In the genomic region with DNA sequence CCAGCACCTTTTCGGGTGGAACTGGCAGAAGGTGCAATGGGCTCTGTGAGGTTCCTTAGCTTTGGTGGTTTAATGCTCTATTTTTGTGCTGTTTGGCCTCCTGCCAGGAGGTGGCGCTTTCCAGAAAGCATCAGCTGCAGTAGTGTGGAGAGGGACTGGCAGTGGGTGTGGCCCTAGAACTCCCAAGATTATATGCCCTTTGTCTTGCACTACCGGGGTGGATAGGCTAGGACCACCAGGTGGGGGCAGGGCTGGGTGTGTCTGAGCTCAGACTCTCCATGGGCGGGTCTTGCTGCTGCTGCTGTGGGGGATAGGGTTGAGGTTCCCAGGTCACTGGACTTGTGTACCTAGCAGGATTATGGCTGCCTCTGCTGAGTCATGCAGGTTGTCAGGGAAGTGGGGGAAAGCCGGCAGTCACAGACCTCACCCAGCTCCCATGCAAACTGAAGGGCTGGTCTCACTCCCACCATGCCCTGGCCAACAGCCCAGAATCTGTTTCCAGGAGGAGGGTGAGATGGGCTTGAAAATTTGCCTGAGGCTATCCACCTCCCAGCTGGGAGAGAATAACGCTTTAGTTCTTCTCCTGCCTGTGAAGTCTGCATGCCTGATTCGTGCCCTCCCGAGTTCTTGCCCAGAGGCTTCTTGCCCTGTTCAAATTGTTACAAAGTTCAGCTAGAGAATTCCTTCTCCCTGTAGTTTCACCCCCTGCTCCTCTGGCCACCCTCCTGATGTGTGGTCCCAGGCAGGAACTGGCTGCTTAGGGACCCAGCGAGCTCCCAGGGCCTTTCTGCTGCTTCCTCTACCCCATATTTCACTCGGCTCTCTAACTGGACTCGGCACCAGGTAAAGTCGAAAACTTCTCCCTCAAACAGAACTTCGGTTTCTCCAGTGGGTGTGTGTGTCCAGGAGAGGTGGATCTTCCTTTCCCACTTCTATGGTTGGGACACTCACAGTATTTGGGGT, we compare ENCODE assay signal across 8 cellular contexts.
DNase-seq lines count a peak whose midpoint lies in the region; ATAC-seq, FAIRE-seq and TF ChIP-seq lines count a peak whose summit lies in the region.

No MANE protein-coding gene starts in this region.

- no peaks in the 10 kb centered on the region for H3K9me2 ChIP-seq in GM23248 (ENCODE audit: insufficient read depth)

- peak overlapping the region; percentile 9 for H3K4me3 Mint-ChIP-seq in memory B cell
- no peak overlapping the region for H3K4me3 Mint-ChIP-seq in stimulated activated effector memory CD8-positive, alpha-beta T cell treated with anti-CD3 and anti-CD28 coated beads, Interleukin-12 subunit alpha, Interleukin-12 subunit beta, amount 100 ng/mL, for 72 hours

- no peak for FAIRE-seq in A549 (lab: Jason Lieb, UNC)

- no peak overlapping the region for H3K9ac ChIP-seq in GM23248

- H2AFZ ChIP-seq in GM23248, result no peak overlapping the region

- H3K4me2 ChIP-seq in A549, result peak overlapping the region; percentile 21; the same call in 1 of the 3 replicates
- no peak overlapping the region for H3K4me2 ChIP-seq in GM23248 (ENCODE audit: unreplicated experiment)

- TF ChIP-seq POLR2A in A549 (IDR thresholded peaks at IDR 0.05; ENCODE audit: low read length), result no peak

- peak in 1 of 2 experiments; percentile 59 for DNase-seq in A549 (ENCODE audit: low read depth in 1 of 2, low spot score in 1 of 2)
- DNase-seq in HFF-Myc (ENCODE audit: extremely low read depth, low read depth), result peak; percentile 48
- peak; percentile 44 for DNase-seq in T-helper 9 cell
- DNase-seq in astrocyte of the hippocampus (ENCODE audit: low read depth, low spot score), result peak; percentile 80
- peak; percentile 32 to 47 for DNase-seq in memory B cell (ENCODE audit: low spot score in 2 of 2)
- DNase-seq in stimulated activated effector memory CD8-positive, alpha-beta T cell treated with anti-CD3 and anti-CD28 coated beads, Interleukin-12 subunit alpha, Interleukin-12 subunit beta, amount 100 ng/mL, for 72 hours (ENCODE audit: low spot score in 2 of 2), result peak; percentile 41 to 78
- no peak for DNase-seq in coronary artery (ENCODE audit: low spot score)
- no peak for DNase-seq in GM23248

- H3K9me3 ChIP-seq in A549 (no peaks in the 10 kb centered on the region), GM23248 (ENCODE audit: low read depth) (no peaks in the 10 kb centered on the region)

- 41% methylated on average over 12 of the region's 13 CpGs for WGBS in A549 (ENCODE audit: missing lambda C conversion rate)
- 35% methylated on average over 13 of the region's 13 CpGs for WGBS in GM23248 (ENCODE audit: low coverage in 1 of 2, low lambda C conversion rate in 2 of 2, missing lambda C conversion rate in 2 of 2), 2 experiments

- H3K4me3 ChIP-seq in A549 (no peak overlapping the region), HFF-Myc (replicated peaks; ENCODE audit: low read depth, low read length) (no peak overlapping the region), coronary artery (no peak overlapping the region), GM23248 (no peak overlapping the region)

- no peak for TF ChIP-seq EP300 in A549 (IDR thresholded peaks at IDR 0.05)

- H3K4me1 ChIP-seq in A549 (0 out of 3 replicates have a peak, but pooled peaks cover 8% of the 10 kb centered on the region), GM23248 (ENCODE audit: insufficient read depth) (no peaks in the 10 kb centered on the region)

- TF ChIP-seq CTCF in A549 (IDR thresholded peaks at IDR 0.05) (peak; percentile 9; the same call in 1 of the 3 replicates), HFF-Myc (IDR thresholded peaks at IDR 0.05; ENCODE audit: low read depth, low read length, missing control alignments) (peak; percentile 33), coronary artery (IDR thresholded peaks at IDR 0.05) (no peak)

- peaks cover 1% of the 10 kb centered on the region for H3K9me3 Mint-ChIP-seq in memory B cell
- peaks cover 8% of the 10 kb centered on the region for H3K9me3 Mint-ChIP-seq in stimulated activated effector memory CD8-positive, alpha-beta T cell treated with anti-CD3 and anti-CD28 coated beads, Interleukin-12 subunit alpha, Interleukin-12 subunit beta, amount 100 ng/mL, for 72 hours

- H4K20me1 ChIP-seq in GM23248 (ENCODE audit: insufficient read depth), result no peaks in the 10 kb centered on the region

- H3K27me3 Mint-ChIP-seq in memory B cell, result no peaks in the 10 kb centered on the region

- peak overlapping the region; percentile 35 to 59; a peak in 4 of 6 replicates for H3K27ac ChIP-seq in A549
- H3K27ac ChIP-seq in coronary artery, result no peak overlapping the region
- H3K27ac ChIP-seq in GM23248, result no peak overlapping the region

- no peaks in the 10 kb centered on the region for H3K4me1 Mint-ChIP-seq in memory B cell
- peaks cover 28% of the 10 kb centered on the region for H3K4me1 Mint-ChIP-seq in stimulated activated effector memory CD8-positive, alpha-beta T cell treated with anti-CD3 and anti-CD28 coated beads, Interleukin-12 subunit alpha, Interleukin-12 subunit beta, amount 100 ng/mL, for 72 hours

- no peaks in the 10 kb centered on the region for H3K79me2 ChIP-seq in GM23248 (ENCODE audit: insufficient read depth)

- H3K27me3 ChIP-seq in GM23248 (replicated peaks; ENCODE audit: insufficient read depth), result 0 out of 2 replicates have a peak, but pooled peaks cover 6% of the 10 kb centered on the region

- no peaks in the 10 kb centered on the region for H3K36me3 Mint-ChIP-seq in memory B cell
- no peaks in the 10 kb centered on the region for H3K36me3 Mint-ChIP-seq in stimulated activated effector memory CD8-positive, alpha-beta T cell treated with anti-CD3 and anti-CD28 coated beads, Interleukin-12 subunit alpha, Interleukin-12 subunit beta, amount 100 ng/mL, for 72 hours

- no peaks in the 10 kb centered on the region for H3K36me3 ChIP-seq in GM23248 (ENCODE audit: low read depth)

- POLR2A ChIA-PET in A549 (lab: Yijun Ruan, JAX), result no interaction called here

- CTCF ChIA-PET in A549 (lab: Yijun Ruan, JAX), result interaction anchor here (0.7 to 3.0 kb wide), 2 partner anchors 10 to 11 kb away, joined by 3 to 10 read pairs; no protein-coding TSS in a partner anchor

- in situ Hi-C loops in GM23248 (cut with MboI), result no loop called here

- peak; percentile 47 to 72; a peak in 4 of 6 replicates for ATAC-seq in A549
- no peak for ATAC-seq in memory B cell (ENCODE audit: low read depth)
- ATAC-seq in stimulated activated effector memory CD8-positive, alpha-beta T cell treated with anti-CD3 and anti-CD28 coated beads, Interleukin-12 subunit alpha, Interleukin-12 subunit beta, amount 100 ng/mL, for 72 hours, result no peak

- no peak for TF ChIP-seq RAD21 in A549 (conservative IDR thresholded peaks at IDR 0.05 in 1 of 2, IDR thresholded peaks at IDR 0.05 in 1 of 2)

- no peaks in the 10 kb centered on the region for H3F3A ChIP-seq in GM23248 (ENCODE audit: insufficient read depth)

- H3K27ac Mint-ChIP-seq in memory B cell, result no peak overlapping the region
- H3K27ac Mint-ChIP-seq in stimulated activated effector memory CD8-positive, alpha-beta T cell treated with anti-CD3 and anti-CD28 coated beads, Interleukin-12 subunit alpha, Interleukin-12 subunit beta, amount 100 ng/mL, for 72 hours, result peak overlapping the region; percentile 70

TF ChIP-seq in A549, 52 proteins besides CTCF, POLR2A, EP300 and RAD21:
- TF ChIP-seq FOSB (CRISPR knock-in tag; IDR thresholded peaks at IDR 0.05) (no peak), MAFK (IDR thresholded peaks at IDR 0.05; ENCODE audit: partially characterized antibody) (peak; percentile 57), CEBPB (IDR thresholded peaks at IDR 0.05) (no peak)
TF ChIP-seq in A549: peak in this region for 1.

Comparison
In these comparisons a context has a peak if more than half of its experiments do, and no peak if none do; other contexts are left out.
1. ATAC-seq: peak in A549 (2 of 2); none in memory B cell (single experiment) and stimulated activated effector memory CD8-positive, alpha-beta T cell treated with anti-CD3 and anti-CD28 coated beads, Interleukin-12 subunit alpha, Interleukin-12 subunit beta, amount 100 ng/mL, for 72 hours (single experiment).
2. DNase-seq: peak in HFF-Myc (single experiment), T-helper 9 cell (single experiment), astrocyte of the hippocampus (single experiment), memory B cell (2 of 2) and stimulated activated effector memory CD8-positive, alpha-beta T cell treated with anti-CD3 and anti-CD28 coated beads, Interleukin-12 subunit alpha, Interleukin-12 subunit beta, amount 100 ng/mL, for 72 hours (2 of 2); none in coronary artery (single experiment) and GM23248 (single experiment).
3. H3K27ac ChIP-seq: peak in A549 (2 of 2); none in coronary artery (0 of 2) and GM23248 (single experiment).